Comparison of ENCODE assay signal across 11 cellular contexts in genomic region chr11:83725718-83726117, GRCh38.
DNase-seq lines count a peak whose midpoint lies in the region; FAIRE-seq and TF ChIP-seq lines count a peak whose summit lies in the region.
"Had no signal": no experiment of that assay in that cellular context is flagged by ENCODE, and none has a peak within 500 bp of the region (broad histone marks: within the 10 kb centered on the region; RNA-seq: fewer than 3 reads in every experiment).

No MANE protein-coding gene starts in this region.

- peaks cover 17% of the 10 kb centered on the region for H3K27me3 Mint-ChIP-seq in activated CD4-positive, alpha-beta T cell treated with anti-CD3 and anti-CD28 coated beads, Interleukin-2, amount 10 ng/mL, durations not matched to agents 24 days and 14 days

- H3K36me3 ChIP-seq in HUES48 (ENCODE audit: control insufficient read depth, insufficient read depth, low read length) (no peaks in the 10 kb centered on the region), tibial artery (no peaks in the 10 kb centered on the region), kidney (ENCODE audit: control insufficient read depth in 1 of 2, insufficient read depth in 2 of 2, low read length in 2 of 2) (no peaks in the 10 kb centered on the region)
- H3K36me3 ChIP-seq: cardiac muscle cell, WERI-Rb-1 had no signal

- peak overlapping the region; percentile 58; the same call in 1 of the 2 replicates for H3K9ac ChIP-seq in HUES48 (ENCODE audit: low read depth, low read length)
- no peak overlapping the region for H3K9ac ChIP-seq in kidney (ENCODE audit: low read length in 2 of 2)

- DNase-seq in NCI-H1417 (lab: John Stamatoyannopoulos, UW) (peak in 2 of 3 experiments; percentile 8 to 13), NCI-H1417 treated with DMSO at 0.1 percent for 48 hours (lab: John Stamatoyannopoulos, UW) (no peak), germinal center (ENCODE audit: low spot score) (peak; percentile 45), tibial artery (no peak), cerebellar cortex (ENCODE audit: low spot score) (no peak), kidney (no peak)
- no peak for DNase-seq in activated CD4-positive, alpha-beta T cell treated with anti-CD3 and anti-CD28 coated beads, Interleukin-2, amount 10 ng/mL, durations not matched to agents 24 days and 14 days
- DNase-seq: activated T-cell treated with anti-CD3 and anti-CD28 coated beads, Interleukin-2, amount 50 U/mL, for 48 hours; WERI-Rb-1 had no signal

- TF ChIP-seq CTCF in tibial artery (IDR thresholded peaks at IDR 0.05) (no peak), kidney (IDR thresholded peaks at IDR 0.05; ENCODE audit: borderline replicate concordance, extremely low read depth, insufficient read depth) (no peak)

- H3K4me3 Mint-ChIP-seq in activated CD4-positive, alpha-beta T cell treated with anti-CD3 and anti-CD28 coated beads, Interleukin-2, amount 10 ng/mL, durations not matched to agents 24 days and 14 days: no peak overlapping the region

- H3K9me3 ChIP-seq in HUES48 (ENCODE audit: control insufficient read depth, insufficient read depth, low read length) (no peaks in the 10 kb centered on the region), tibial artery (no peaks in the 10 kb centered on the region), kidney (ENCODE audit: control insufficient read depth in 1 of 2, low read length in 2 of 2) (no peaks in the 10 kb centered on the region)

- H3K4me1 Mint-ChIP-seq in activated CD4-positive, alpha-beta T cell treated with anti-CD3 and anti-CD28 coated beads, Interleukin-2, amount 10 ng/mL, durations not matched to agents 24 days and 14 days: peaks cover 2% of the 10 kb centered on the region

- H3K4me3 ChIP-seq in HUES48 (ENCODE audit: low read depth, low read length) (peak overlapping the region; percentile 53), tibial artery (peak overlapping the region; percentile 39 to 47), kidney (ENCODE audit: low read length in 2 of 2) (no peak overlapping the region)
- H3K4me3 ChIP-seq: cardiac muscle cell had no signal

- H3K27ac ChIP-seq in HUES48 (ENCODE audit: low read depth, low read length) (peak overlapping the region; percentile 95), tibial artery (no peak overlapping the region), kidney (ENCODE audit: low read depth in 2 of 2, low read length in 2 of 2) (no peak overlapping the region)
- H3K27ac ChIP-seq: WERI-Rb-1 had no signal

- FAIRE-seq in kidney (lab: Jason Lieb, UNC): no peak

- H3K4me1 ChIP-seq in HUES48 (ENCODE audit: control insufficient read depth, insufficient read depth, low read length) (peaks cover 49% of the 10 kb centered on the region), tibial artery (peaks cover 0 to 19% (median 12%) of the 10 kb centered on the region in 4 donors), kidney (ENCODE audit: control insufficient read depth in 1 of 2, insufficient read depth in 1 of 2, low read depth in 1 of 2, low read length in 2 of 2) (no peaks in the 10 kb centered on the region)

- intact Hi-C loops in tibial artery (cut with DNase I; ENCODE audit: low total_unique reads) (loop anchor here (10.0 kb wide), 2 partner anchors 431 to 801 kb away; no protein-coding TSS in a partner anchor), kidney (cut with DNase I) (no loop called here)
- intact Hi-C loops in activated CD4-positive, alpha-beta T cell treated with anti-CD3 and anti-CD28 coated beads, Interleukin-2, amount 10 ng/mL, durations not matched to agents 24 days and 14 days (cut with micrococcal nuclease): no loop called here

- no peak overlapping the region for H3K27ac Mint-ChIP-seq in activated CD4-positive, alpha-beta T cell treated with anti-CD3 and anti-CD28 coated beads, Interleukin-2, amount 10 ng/mL, durations not matched to agents 24 days and 14 days

- no peaks in the 10 kb centered on the region for H3K36me3 Mint-ChIP-seq in activated CD4-positive, alpha-beta T cell treated with anti-CD3 and anti-CD28 coated beads, Interleukin-2, amount 10 ng/mL, durations not matched to agents 24 days and 14 days (ENCODE audit: low read depth)

- H3K27me3 ChIP-seq in HUES48 (ENCODE audit: control insufficient read depth, insufficient read depth, low read length) (no peaks in the 10 kb centered on the region), tibial artery (no peaks in the 10 kb centered on the region)
- H3K27me3 ChIP-seq: cardiac muscle cell had no signal

- no peaks in the 10 kb centered on the region for H3K9me3 Mint-ChIP-seq in activated CD4-positive, alpha-beta T cell treated with anti-CD3 and anti-CD28 coated beads, Interleukin-2, amount 10 ng/mL, durations not matched to agents 24 days and 14 days

Comparison
In these comparisons a context has a peak if more than half of its experiments do, and no peak if none do; other contexts are left out.
1. DNase-seq: peak in NCI-H1417 (2 of 3) and germinal center (single experiment); none in NCI-H1417 treated with DMSO at 0.1 percent for 48 hours (single experiment), tibial artery (0 of 2), activated CD4-positive, alpha-beta T cell treated with anti-CD3 and anti-CD28 coated beads, Interleukin-2, amount 10 ng/mL, durations not matched to agents 24 days and 14 days (single experiment), cerebellar cortex (single experiment) and kidney (single experiment).
2. H3K4me3 ChIP-seq: peak in HUES48 (single experiment) and tibial artery (2 of 2); none in kidney (0 of 2).